Comparison of ENCODE assay signal across 20 cellular contexts in genomic region chr9:93210324-93210973, GRCh38. TPM values are rescaled to one million over a fixed set of nuclear protein-coding genes. Genes with fewer than 3 reads are reported as not detected.
"Had no signal": no experiment of that assay in that cellular context is flagged by ENCODE, and none has a peak within 500 bp of the region (broad histone marks: within the 10 kb centered on the region; RNA-seq: fewer than 3 reads in every experiment).

No MANE protein-coding gene starts in this region.

- H3K27ac Mint-ChIP-seq: activated naive CD8-positive, alpha-beta T cell treated with anti-CD3 and anti-CD28 coated beads for 36 hours; natural killer cell had no signal

- ATAC-seq: natural killer cell had no signal

- H3K36me3 ChIP-seq: prostate gland, right lobe of liver, suprapubic skin had no signal

- H3K27ac ChIP-seq: prostate gland, right lobe of liver, suprapubic skin had no signal

- H3K9me3 ChIP-seq: prostate gland, right lobe of liver had no signal

- H3K4me3 ChIP-seq: prostate gland, right lobe of liver, suprapubic skin had no signal

- H3K27me3 ChIP-seq: right lobe of liver, suprapubic skin had no signal

- H3K27me3 Mint-ChIP-seq: activated naive CD8-positive, alpha-beta T cell treated with anti-CD3 and anti-CD28 coated beads for 36 hours had no signal

- H3K4me1 Mint-ChIP-seq: activated naive CD8-positive, alpha-beta T cell treated with anti-CD3 and anti-CD28 coated beads for 36 hours had no signal

- H3K4me3 Mint-ChIP-seq: activated naive CD8-positive, alpha-beta T cell treated with anti-CD3 and anti-CD28 coated beads for 36 hours; natural killer cell had no signal

- H3K36me3 Mint-ChIP-seq: activated naive CD8-positive, alpha-beta T cell treated with anti-CD3 and anti-CD28 coated beads for 36 hours had no signal

- H3K4me1 ChIP-seq: right lobe of liver had no signal

- FAIRE-seq: bronchial epithelial cell, colon, frontal cortex had no signal

- DNase-seq: activated CD4-positive, alpha-beta T cell treated with anti-CD3 and anti-CD28 coated beads, Interleukin-2, amount 50 U/mL, for 4 hours; activated gamma-delta T cell; activated naive CD8-positive, alpha-beta T cell treated with anti-CD3 and anti-CD28 coated beads for 36 hours; activated T-cell treated with anti-CD3 and anti-CD28 coated beads, Interleukin-2, amount 50 U/mL, for 48 hours; effector CD4-positive, alpha-beta T cell; hippocampal formation; kidney glomerular epithelial cell; mammary epithelial cell; natural killer cell; nucleus accumbens; stimulated activated CD4-positive, alpha-beta T cell treated with anti-CD3 and anti-CD28 coated beads, Interleukin-4, amount 100 ng/mL, for 1 hour; stimulated activated CD8-positive, alpha-beta memory T cell treated with anti-CD3 and anti-CD28 coated beads, Interleukin-4, amount 100 ng/mL, for 48 hours; stimulated activated naive CD8-positive, alpha-beta T cell treated with anti-CD3 and anti-CD28 coated beads, Interleukin-15, Interleukin-2, amounts not matched to agents 100 U/mL and 50 U/mL, for 24 hours had no signal

RNA-seq across cellular contexts. Expression of gene WNK2, which starts 26.5 kb away (rescaled TPM):
- total RNA-seq: fibroblast of lung had no signal
- polyA plus RNA-seq: fibroblast of lung had no signal
